17 cellular contexts compared by ENCODE assay signal in genomic region chr2:12796617-12797016, GRCh38.
DNase-seq lines count a peak whose midpoint lies in the region; ATAC-seq, FAIRE-seq and TF ChIP-seq lines count a peak whose summit lies in the region.
"Had no signal": no experiment of that assay in that cellular context is flagged by ENCODE, and none has a peak within 500 bp of the region (broad histone marks: within the 10 kb centered on the region; RNA-seq: fewer than 3 reads in every experiment).

No MANE protein-coding gene starts in this region.

- no peak for FAIRE-seq in urothelium cell line (lab: Jason Lieb, UNC)
- FAIRE-seq: GM12892 had no signal

- peak overlapping the region in 2 of 5 donors; percentile 46 to 54 for H3K27ac ChIP-seq in adrenal gland
- H3K27ac ChIP-seq: BLaER1 had no signal

- no peak for ATAC-seq in activated naive CD8-positive, alpha-beta T cell treated with anti-CD3 and anti-CD28 coated beads, Interleukin-2, amount 50 U/mL, for 24 hours
- ATAC-seq in effector memory CD8-positive, alpha-beta T cell (replicated peaks), result no peak

- peak in 6 of 7 donors; percentile 25 to 79 (median 47) for DNase-seq in adrenal gland
- peak in 22 of 42 donors; percentile 4 to 59 (median 22) for DNase-seq in head of caudate nucleus
- peak; percentile 25 for DNase-seq in urothelium cell line (ENCODE audit: low spot score)
- DNase-seq in activated naive CD8-positive, alpha-beta T cell treated with anti-CD3 and anti-CD28 coated beads, Interleukin-2, amount 50 U/mL, for 24 hours, result no peak
- no peak for DNase-seq in activated CD8-positive, alpha-beta memory T cell treated with anti-CD3 and anti-CD28 coated beads, Interleukin-2, amount 50 U/mL, for 48 hours
- no peak for DNase-seq in effector memory CD8-positive, alpha-beta T cell
- DNase-seq: activated CD4-positive, CD25-positive, alpha-beta regulatory T cell; GF-D8; Karpas-422; kidney glomerular epithelial cell; NCI-H1092 treated with DMSO at 0.1 percent for 48 hours; NCI-H526 treated with DMSO at 0.1 percent for 48 hours; SIG-M5; stimulated activated CD4-positive, alpha-beta T cell treated with anti-CD3 and anti-CD28 coated beads, Interleukin-2, amount 100 ng/mL, for 48 hours had no signal

- H3K9me3 Mint-ChIP-seq in nephron, result peaks cover 26% of the 10 kb centered on the region
- H3K9me3 Mint-ChIP-seq in activated naive CD8-positive, alpha-beta T cell treated with anti-CD3 and anti-CD28 coated beads, Interleukin-2, amount 50 U/mL, for 24 hours, result peaks cover 36% of the 10 kb centered on the region
- peaks cover 8 to 12% of the 10 kb centered on the region in 2 donors for H3K9me3 Mint-ChIP-seq in effector memory CD8-positive, alpha-beta T cell

- peak overlapping the region; percentile 78 to 99 (median 97) for H3K27ac Mint-ChIP-seq in nephron
- no peak overlapping the region for H3K27ac Mint-ChIP-seq in activated naive CD8-positive, alpha-beta T cell treated with anti-CD3 and anti-CD28 coated beads, Interleukin-2, amount 50 U/mL, for 24 hours
- no peak overlapping the region for H3K27ac Mint-ChIP-seq in effector memory CD8-positive, alpha-beta T cell

- TF ChIP-seq CTCF in adrenal gland (IDR thresholded peaks at IDR 0.05) (no peak), nephron (IDR thresholded peaks at IDR 0.05; ENCODE audit: unreplicated experiment in 3 of 3) (no peak)

- peak overlapping the region in 1 of 3 experiments; percentile 59 for H3K4me3 Mint-ChIP-seq in nephron
- H3K4me3 Mint-ChIP-seq in activated naive CD8-positive, alpha-beta T cell treated with anti-CD3 and anti-CD28 coated beads, Interleukin-2, amount 50 U/mL, for 24 hours, result no peak overlapping the region
- H3K4me3 Mint-ChIP-seq in effector memory CD8-positive, alpha-beta T cell, result no peak overlapping the region

- peaks cover 0 to 11% of the 10 kb centered on the region in 2 donors for H3K4me1 ChIP-seq in adrenal gland (replicated peaks in 1 of 2)

- no peak for TF ChIP-seq POLR2A in adrenal gland (IDR thresholded peaks at IDR 0.05)

- peaks cover 13% of the 10 kb centered on the region for H3K36me3 Mint-ChIP-seq in nephron (ENCODE audit: low read depth)
- peaks cover under 1% of the 10 kb centered on the region for H3K36me3 Mint-ChIP-seq in activated naive CD8-positive, alpha-beta T cell treated with anti-CD3 and anti-CD28 coated beads, Interleukin-2, amount 50 U/mL, for 24 hours (ENCODE audit: low read depth)
- no peaks in the 10 kb centered on the region for H3K36me3 Mint-ChIP-seq in effector memory CD8-positive, alpha-beta T cell (ENCODE audit: insufficient read depth)

- H3K9me3 ChIP-seq in adrenal gland (replicated peaks in 1 of 3), result no peaks in the 10 kb centered on the region

- H3K4me3 ChIP-seq in adrenal gland, result no peak overlapping the region
- H3K4me3 ChIP-seq: BLaER1 had no signal

- H3K27me3 Mint-ChIP-seq in nephron (ENCODE audit: low read depth), result no peaks in the 10 kb centered on the region
- no peaks in the 10 kb centered on the region for H3K27me3 Mint-ChIP-seq in activated naive CD8-positive, alpha-beta T cell treated with anti-CD3 and anti-CD28 coated beads, Interleukin-2, amount 50 U/mL, for 24 hours
- peaks cover 0 to 6% of the 10 kb centered on the region in 2 donors for H3K27me3 Mint-ChIP-seq in effector memory CD8-positive, alpha-beta T cell

- intact Hi-C loops in adrenal gland (cut with DNase I) (no loop called here), head of caudate nucleus (cut with DNase I) (no loop called here)

- H3K36me3 ChIP-seq in adrenal gland (replicated peaks in 1 of 2), result no peaks in the 10 kb centered on the region
- H3K36me3 ChIP-seq: BLaER1 had no signal

- no peaks in the 10 kb centered on the region for H3K27me3 ChIP-seq in adrenal gland
- H3K27me3 ChIP-seq: BLaER1 had no signal

- 61 to 72% (median 67%) methylated on average over 4 of the region's 4 CpGs for WGBS in adrenal gland, 4 donors

- H3K4me1 Mint-ChIP-seq in nephron, result peaks cover 28% of the 10 kb centered on the region
- H3K4me1 Mint-ChIP-seq in activated naive CD8-positive, alpha-beta T cell treated with anti-CD3 and anti-CD28 coated beads, Interleukin-2, amount 50 U/mL, for 24 hours, result peaks cover 13% of the 10 kb centered on the region
- H3K4me1 Mint-ChIP-seq in effector memory CD8-positive, alpha-beta T cell (ENCODE audit: low read depth in 2 of 2), result peaks cover 3% of the 10 kb centered on the region in 2 donors

Comparison
In these comparisons a context has a peak if more than half of its experiments do, and no peak if none do; other contexts are left out.
1. DNase-seq: peak in adrenal gland (6 of 7), head of caudate nucleus (22 of 42) and urothelium cell line (single experiment); none in activated naive CD8-positive, alpha-beta T cell treated with anti-CD3 and anti-CD28 coated beads, Interleukin-2, amount 50 U/mL, for 24 hours (single experiment), activated CD8-positive, alpha-beta memory T cell treated with anti-CD3 and anti-CD28 coated beads, Interleukin-2, amount 50 U/mL, for 48 hours (single experiment) and effector memory CD8-positive, alpha-beta T cell (0 of 3).
2. H3K27ac Mint-ChIP-seq: peak in nephron (3 of 3); none in activated naive CD8-positive, alpha-beta T cell treated with anti-CD3 and anti-CD28 coated beads, Interleukin-2, amount 50 U/mL, for 24 hours (single experiment) and effector memory CD8-positive, alpha-beta T cell (0 of 2).